ENCODE assay signal across 8 cellular contexts in the genomic region with DNA sequence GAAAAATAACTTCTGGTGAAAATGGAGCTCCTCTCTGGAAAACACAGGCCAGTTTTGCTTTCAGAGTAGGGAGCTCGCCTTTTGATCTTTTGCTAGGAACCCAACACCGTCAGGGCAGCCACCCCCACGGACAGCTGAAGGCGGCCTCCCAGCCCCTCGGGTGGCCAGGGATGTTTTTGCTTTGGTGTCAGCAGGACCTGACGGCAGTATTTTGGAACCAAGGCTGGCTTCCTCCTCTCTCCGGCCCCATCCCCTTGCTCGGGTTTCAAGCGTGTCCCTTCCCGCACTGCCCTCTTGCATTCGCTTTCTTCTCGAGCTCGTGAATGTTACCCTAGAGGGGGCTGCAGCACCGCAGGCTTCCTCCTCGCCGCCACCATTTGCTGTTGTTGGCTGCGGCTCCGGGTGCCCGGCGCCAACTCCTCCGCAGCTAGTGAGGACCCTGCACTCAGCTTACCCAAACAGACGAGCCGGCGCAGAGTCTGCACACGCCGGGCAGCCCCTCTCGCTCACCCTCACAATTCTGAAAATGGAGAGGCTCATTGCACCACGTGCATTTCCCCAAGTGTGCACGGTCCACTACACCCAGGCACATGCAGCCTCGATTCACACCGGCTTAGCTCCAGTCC. TPM values are rescaled to one million over a fixed set of nuclear protein-coding genes. Genes with fewer than 3 reads are reported as not detected.
A peak's percentile ranks its signal among the peaks of the same experiment; 100 is the strongest.
DNase-seq lines count a peak whose midpoint lies in the region; ATAC-seq, FAIRE-seq and TF ChIP-seq lines count a peak whose summit lies in the region.

No MANE protein-coding gene starts in this region.

- TF ChIP-seq CTCF in choroid plexus epithelial cell (conservative IDR thresholded peaks at IDR 0.05; ENCODE audit: low read depth, low read length), result peak; percentile 57
- TF ChIP-seq CTCF in kidney (IDR thresholded peaks at IDR 0.05; ENCODE audit: borderline replicate concordance, extremely low read depth, insufficient read depth), result no peak

- FAIRE-seq in kidney (lab: Jason Lieb, UNC), result no peak

- no peak overlapping the region for H3K27ac ChIP-seq in HUES48 (ENCODE audit: low read depth, low read length)
- H3K27ac ChIP-seq in kidney (ENCODE audit: low read depth in 2 of 2, low read length in 2 of 2), result peak overlapping the region in 1 of 2 donors; percentile 11

- ATAC-seq in HG02623 (IDR thresholded peaks at IDR 0.05; ENCODE audit: unreplicated experiment) (no peak), GM21717 (IDR thresholded peaks at IDR 0.05; ENCODE audit: unreplicated experiment) (no peak), GM18861 (IDR thresholded peaks at IDR 0.05; ENCODE audit: unreplicated experiment) (no peak)

- H3K4me1 ChIP-seq in HUES48 (ENCODE audit: control insufficient read depth, insufficient read depth, low read length) (peaks cover 15% of the 10 kb centered on the region; the same call in 1 of the 2 replicates), kidney (ENCODE audit: control insufficient read depth in 1 of 2, insufficient read depth in 1 of 2, low read depth in 1 of 2, low read length in 2 of 2) (peaks cover 5 to 8% of the 10 kb centered on the region in 2 donors)

- peak overlapping the region; percentile 15; the same call in 1 of the 2 replicates for H3K4me3 ChIP-seq in HUES48 (ENCODE audit: low read depth, low read length)
- H3K4me3 ChIP-seq in choroid plexus epithelial cell (ENCODE audit: low read depth, low read length), result peak overlapping the region; percentile 59
- peak overlapping the region; percentile 56 to 59 for H3K4me3 ChIP-seq in kidney (ENCODE audit: low read length in 2 of 2)

- H3K9me3 ChIP-seq in HUES48 (ENCODE audit: control insufficient read depth, insufficient read depth, low read length) (no peaks in the 10 kb centered on the region), kidney (ENCODE audit: control insufficient read depth in 1 of 2, low read length in 2 of 2) (no peaks in the 10 kb centered on the region)

- no peaks in the 10 kb centered on the region for H3K36me3 ChIP-seq in HUES48 (ENCODE audit: control insufficient read depth, insufficient read depth, low read length)
- no peaks in the 10 kb centered on the region for H3K36me3 ChIP-seq in kidney (ENCODE audit: control insufficient read depth in 1 of 2, insufficient read depth in 2 of 2, low read length in 2 of 2)

- intact Hi-C loops in kidney (cut with DNase I), result no loop called here

- DNase-seq in choroid plexus epithelial cell (ENCODE audit: low read depth) (peak; percentile 69), kidney (peak; percentile 82), smooth muscle cell of the brain vasculature (ENCODE audit: low read depth, low spot score) (peak; percentile 71)
- DNase-seq in activated CD8-positive, alpha-beta memory T cell treated with anti-CD3 and anti-CD28 coated beads, Interleukin-2, amount 50 U/mL, for 4 hours, result no peak

- H3K27me3 ChIP-seq in HUES48 (ENCODE audit: control insufficient read depth, insufficient read depth, low read length), result peaks cover 3% of the 10 kb centered on the region; the same call in 1 of the 2 replicates

- peak overlapping the region; percentile 5; the same call in 1 of the 2 replicates for H3K9ac ChIP-seq in HUES48 (ENCODE audit: low read depth, low read length)
- H3K9ac ChIP-seq in kidney (ENCODE audit: low read length in 2 of 2), result no peak overlapping the region

RNA-seq across cellular contexts. Expression of a gene that starts 35.5 kb away (rescaled TPM):
- 27.3 TPM for total RNA-seq in kidney
- polyA plus RNA-seq in kidney (ENCODE audit: insufficient read depth, low read depth, low replicate concordance), result 3.0 TPM
